In genomic region chr9:133657120-133657661, GRCh38 we compare ENCODE assay signal across 17 cellular contexts. TPM values are rescaled to one million over a fixed set of nuclear protein-coding genes. Genes with fewer than 3 reads are reported as not detected.
DNase-seq lines count a peak whose midpoint lies in the region; ATAC-seq, FAIRE-seq and TF ChIP-seq lines count a peak whose summit lies in the region.
"Had no signal": no experiment of that assay in that cellular context is flagged by ENCODE, and none has a peak within 500 bp of the region (broad histone marks: within the 10 kb centered on the region; RNA-seq: fewer than 3 reads in every experiment).

No MANE protein-coding gene starts in this region.

- peaks cover 40% of the 10 kb centered on the region for H3K4me1 ChIP-seq in BLaER1
- H3K4me1 ChIP-seq: foreskin keratinocyte had no signal

- peaks cover 21 to 38% of the 10 kb centered on the region in 2 donors for H3K27me3 Mint-ChIP-seq in natural killer cell treated with Interleukin-12 subunit alpha and Interleukin-12 subunit beta and Interleukin-15 and Interleukin-18, amount 100 ng/mL, for 72 hours

- H3K9me3 Mint-ChIP-seq in natural killer cell treated with Interleukin-12 subunit alpha and Interleukin-12 subunit beta and Interleukin-15 and Interleukin-18, amount 100 ng/mL, for 72 hours, result no peaks in the 10 kb centered on the region

- peaks cover 0 to 3% of the 10 kb centered on the region in 2 donors for H3K4me1 Mint-ChIP-seq in natural killer cell treated with Interleukin-12 subunit alpha and Interleukin-12 subunit beta and Interleukin-15 and Interleukin-18, amount 100 ng/mL, for 72 hours (ENCODE audit: low read depth in 2 of 2)
- H3K4me1 Mint-ChIP-seq: activated CD8-positive, alpha-beta memory T cell treated with anti-CD3 and anti-CD28 coated beads, Interleukin-2, amount 10 ng/mL, durations not matched to agents 7 days and 5 days had no signal

- H3K27me3 ChIP-seq in BLaER1, result peaks cover 21% of the 10 kb centered on the region; the same call in 1 of the 2 replicates

- no peaks in the 10 kb centered on the region for H3K36me3 ChIP-seq in BLaER1

- H3K27ac Mint-ChIP-seq in natural killer cell treated with Interleukin-12 subunit alpha and Interleukin-12 subunit beta and Interleukin-15 and Interleukin-18, amount 100 ng/mL, for 72 hours, result no peak overlapping the region
- H3K27ac Mint-ChIP-seq: activated CD8-positive, alpha-beta memory T cell treated with anti-CD3 and anti-CD28 coated beads, Interleukin-2, amount 10 ng/mL, durations not matched to agents 7 days and 5 days had no signal

- no peak for FAIRE-seq in HTR-8/SVneo (lab: Jason Lieb, UNC)

- peak; percentile 72 for DNase-seq in G401 (ENCODE audit: low spot score)
- peak; percentile 74 for DNase-seq in NCI-H2196 treated with DMSO at 0.1 percent for 48 hours (lab: John Stamatoyannopoulos, UW; ENCODE audit: unreplicated experiment)
- DNase-seq in fibroblast of mammary gland (ENCODE audit: low read depth), result peak; percentile 24
- no peak for DNase-seq in natural killer cell treated with Interleukin-12 subunit alpha and Interleukin-12 subunit beta and Interleukin-15 and Interleukin-18, amount 100 ng/mL, for 72 hours (ENCODE audit: low spot score)
- DNase-seq in HTR-8/SVneo (ENCODE audit: insufficient read length, low spot score), result no peak
- no peak for DNase-seq in activated CD8-positive, alpha-beta memory T cell treated with anti-CD3 and anti-CD28 coated beads for 24 hours
- DNase-seq: AML-193, dermis blood vessel endothelial cell, foreskin keratinocyte, GDM1, mucosa of descending colon, NCI-H226, psoas muscle had no signal

- H3K4me3 Mint-ChIP-seq in natural killer cell treated with Interleukin-12 subunit alpha and Interleukin-12 subunit beta and Interleukin-15 and Interleukin-18, amount 100 ng/mL, for 72 hours, result no peak overlapping the region
- H3K4me3 Mint-ChIP-seq: activated CD8-positive, alpha-beta memory T cell treated with anti-CD3 and anti-CD28 coated beads, Interleukin-2, amount 10 ng/mL, durations not matched to agents 7 days and 5 days had no signal

- in situ Hi-C loops in G401 (cut with HindIII; ENCODE audit: low sequenced_read_pairs), result no loop called here

- H3K27ac ChIP-seq in BLaER1, result no peak overlapping the region
- H3K27ac ChIP-seq: foreskin keratinocyte, psoas muscle, RWPE1 had no signal

- H3K36me3 Mint-ChIP-seq in natural killer cell treated with Interleukin-12 subunit alpha and Interleukin-12 subunit beta and Interleukin-15 and Interleukin-18, amount 100 ng/mL, for 72 hours, result no peaks in the 10 kb centered on the region
- H3K36me3 Mint-ChIP-seq: activated CD8-positive, alpha-beta memory T cell treated with anti-CD3 and anti-CD28 coated beads, Interleukin-2, amount 10 ng/mL, durations not matched to agents 7 days and 5 days had no signal

- H3K4me3 ChIP-seq in BLaER1 (no peak overlapping the region), fibroblast of mammary gland (ENCODE audit: control insufficient read depth, low read depth, low read length) (no peak overlapping the region)
- H3K4me3 ChIP-seq: mucosa of descending colon, psoas muscle had no signal

- no peaks in the 10 kb centered on the region for H3K9me3 ChIP-seq in BLaER1
- H3K9me3 ChIP-seq: mucosa of descending colon, psoas muscle had no signal

- no peaks in the 10 kb centered on the region for H4K20me1 ChIP-seq in BLaER1

- TF ChIP-seq CTCF in fibroblast of mammary gland (conservative IDR thresholded peaks at IDR 0.05; ENCODE audit: control insufficient read depth, insufficient read depth, low read depth, low read length), result no peak

- H3K4me2 ChIP-seq in BLaER1, result peak overlapping the region; percentile 47

- no peak overlapping the region for H3K9ac ChIP-seq in BLaER1

- no peak for ATAC-seq in natural killer cell treated with Interleukin-12 subunit alpha and Interleukin-12 subunit beta and Interleukin-15 and Interleukin-18, amount 100 ng/mL, for 72 hours
- no peak for ATAC-seq in HG02798 (IDR thresholded peaks at IDR 0.05; ENCODE audit: poor library complexity, unreplicated experiment)
- ATAC-seq: foreskin keratinocyte, mucosa of descending colon, psoas muscle had no signal

RNA-seq across cellular contexts. Expression of gene DBH, which starts 21.0 kb away (rescaled TPM):
- total RNA-seq in G401 (2014; rRNA removed; shearing (Covaris generic)), result not detected in 2 replicates
- not detected for total RNA-seq in natural killer cell treated with Interleukin-12 subunit alpha and Interleukin-12 subunit beta and Interleukin-15 and Interleukin-18, amount 100 ng/mL, for 72 hours
- total RNA-seq: activated CD8-positive, alpha-beta memory T cell treated with anti-CD3 and anti-CD28 coated beads, Interleukin-2, amount 10 ng/mL, durations not matched to agents 7 days and 5 days; dermis blood vessel endothelial cell; foreskin keratinocyte; mucosa of descending colon had no signal

RNA-seq across cellular contexts. Expression of gene FAM163B, which starts 48.0 kb away (rescaled TPM):
- total RNA-seq in G401 (2014; rRNA removed; shearing (Covaris generic)), result not detected in 2 replicates
- total RNA-seq in natural killer cell treated with Interleukin-12 subunit alpha and Interleukin-12 subunit beta and Interleukin-15 and Interleukin-18, amount 100 ng/mL, for 72 hours, result not detected
- total RNA-seq: activated CD8-positive, alpha-beta memory T cell treated with anti-CD3 and anti-CD28 coated beads, Interleukin-2, amount 10 ng/mL, durations not matched to agents 7 days and 5 days; dermis blood vessel endothelial cell; foreskin keratinocyte; psoas muscle had no signal

Comparison
In these comparisons a context has a peak if more than half of its experiments do, and no peak if none do; other contexts are left out.
1. DNase-seq: peak in G401 (single experiment), NCI-H2196 treated with DMSO at 0.1 percent for 48 hours (single experiment) and fibroblast of mammary gland (single experiment); none in natural killer cell treated with Interleukin-12 subunit alpha and Interleukin-12 subunit beta and Interleukin-15 and Interleukin-18, amount 100 ng/mL, for 72 hours (single experiment), HTR-8/SVneo (single experiment) and activated CD8-positive, alpha-beta memory T cell treated with anti-CD3 and anti-CD28 coated beads for 24 hours (single experiment).